ENCODE assay signal across 8 cellular contexts in the genomic region with DNA sequence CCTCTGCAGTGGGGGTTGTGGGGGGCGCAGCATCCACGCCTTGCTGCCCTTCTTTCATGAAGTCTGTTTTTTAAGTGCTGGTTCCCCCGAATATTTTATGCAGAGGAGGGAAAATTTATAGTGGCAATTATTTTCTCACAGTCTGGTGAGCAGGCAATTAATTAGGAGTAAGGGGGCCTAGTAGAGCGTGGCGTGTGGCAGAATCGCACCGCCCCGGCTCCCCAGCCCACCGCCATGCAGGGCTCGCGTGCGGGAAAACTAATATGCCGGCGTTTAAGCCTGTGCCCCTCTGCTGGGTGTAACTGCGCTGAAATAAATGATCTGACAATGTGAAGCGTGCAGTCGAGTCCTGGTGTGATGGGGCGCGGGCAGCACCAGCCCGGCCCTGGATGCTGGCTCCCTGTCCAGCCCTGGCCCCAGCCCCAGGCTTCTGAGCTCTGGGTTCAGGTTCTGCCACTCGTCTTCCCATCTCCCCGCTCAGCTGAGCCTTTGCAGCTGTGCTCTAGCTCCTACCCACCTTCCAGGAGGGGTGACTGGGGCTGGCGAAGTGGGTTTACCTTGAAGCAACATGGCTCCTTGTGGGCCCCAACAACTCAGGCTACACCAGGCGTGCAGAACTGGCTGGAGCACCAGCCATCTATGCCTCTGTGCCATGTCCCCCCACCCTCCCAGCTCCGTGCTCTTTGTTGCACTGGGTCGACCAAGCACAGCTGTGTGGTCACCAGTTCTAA.
"Had no signal": no experiment of that assay in that cellular context is flagged by ENCODE, and none has a peak within 500 bp of the region (broad histone marks: within the 10 kb centered on the region; RNA-seq: fewer than 3 reads in every experiment).

No MANE protein-coding gene starts in this region.

- H3K27ac ChIP-seq: heart left ventricle, psoas muscle, stomach had no signal

- FAIRE-seq: endometrium, frontal cortex, small intestine had no signal

- H3K9me3 ChIP-seq: heart left ventricle, psoas muscle, stomach had no signal

- DNase-seq: cortex of kidney had no signal

- H3K4me3 ChIP-seq: dorsolateral prefrontal cortex, heart left ventricle, psoas muscle, stomach had no signal
